11 cellular contexts compared by ENCODE assay signal in genomic region chr9:131704988-131705387, GRCh38. TPM values are rescaled to one million over a fixed set of nuclear protein-coding genes. Genes with fewer than 3 reads are reported as not detected.
DNase-seq lines count a peak whose midpoint lies in the region; ATAC-seq and TF ChIP-seq lines count a peak whose summit lies in the region.
"Had no signal": no experiment of that assay in that cellular context is flagged by ENCODE, and none has a peak within 500 bp of the region (broad histone marks: within the 10 kb centered on the region; RNA-seq: fewer than 3 reads in every experiment).

No MANE protein-coding gene starts in this region.

- H3K27ac ChIP-seq in left ventricle myocardium inferior (replicated peaks) (peak overlapping the region; percentile 83), liver (ENCODE audit: low read depth in 1 of 2, low read length in 2 of 2) (peak overlapping the region; percentile 55 to 72), transverse colon (peak overlapping the region; percentile 48 to 77 (median 62))

- 59% methylated on average over 4 of the region's 4 CpGs for WGBS in liver
- WGBS in transverse colon (ENCODE audit: low coverage in 1 of 2), 2 donors, result 53 to 83% methylated on average over 1 to 4 of the region's 4 CpGs

- DNase-seq in left ventricle myocardium inferior (no peak), left ventricle myocardium superior (no peak), activated B cell treated with CpG ODN at 0.5 μM for 24 hours (no peak), transverse colon (no peak), NCI-H2029 (lab: John Stamatoyannopoulos, UW) (no peak), activated gamma-delta T cell treated with Interleukin-2 at 50 U/mL for 16 hours (no peak)
- no peak for DNase-seq in activated CD4-positive, alpha-beta memory T cell treated with anti-CD3 and anti-CD28 coated beads for 36 hours
- DNase-seq: activated CD4-positive, alpha-beta T cell treated with anti-CD3 and anti-CD28 coated beads for 1 hour; left lung; SW 1271 had no signal

- no peaks in the 10 kb centered on the region for H3K9me3 Mint-ChIP-seq in activated B cell treated with CpG ODN at 0.5 μM for 24 hours
- H3K9me3 Mint-ChIP-seq in activated CD4-positive, alpha-beta memory T cell treated with anti-CD3 and anti-CD28 coated beads for 36 hours, result no peaks in the 10 kb centered on the region

- POLR2A ChIA-PET in activated B cell treated with CpG ODN at 0.5 μM for 24 hours (lab: Charles Lee), result interaction anchor here (1.5 to 3.0 kb wide), 4 partner anchors 9 to 83 kb away, joined by 4 to 15 read pairs (median 8); no protein-coding TSS in a partner anchor
- POLR2A ChIA-PET in activated CD4-positive, alpha-beta memory T cell treated with anti-CD3 and anti-CD28 coated beads for 36 hours (lab: Charles Lee), result interaction anchor here (1.5 to 2.5 kb wide), 2 partner anchors 27 to 29 kb away, joined by 4 to 10 read pairs; no protein-coding TSS in a partner anchor

- no peak for TF ChIP-seq CTCF in left ventricle myocardium inferior (IDR thresholded peaks at IDR 0.05; ENCODE audit: borderline replicate concordance)
- no peak for TF ChIP-seq CTCF in activated B cell treated with CpG ODN at 0.5 μM for 24 hours (IDR thresholded peaks at IDR 0.05)
- no peak for TF ChIP-seq CTCF in liver (IDR thresholded peaks at IDR 0.05; ENCODE audit: low read depth, low read length, missing input control)
- no peak for TF ChIP-seq CTCF in transverse colon (IDR thresholded peaks at IDR 0.05)

- peak overlapping the region; percentile 61 for H3K4me3 ChIP-seq in left ventricle myocardium inferior
- H3K4me3 ChIP-seq in liver (ENCODE audit: low read depth in 1 of 3, low read length in 3 of 3), result no peak overlapping the region
- H3K4me3 ChIP-seq in transverse colon, result no peak overlapping the region
- H3K4me3 ChIP-seq: left lung had no signal

- peaks cover 98% of the 10 kb centered on the region for H3K4me1 ChIP-seq in left ventricle myocardium inferior
- H3K4me1 ChIP-seq in liver (ENCODE audit: control insufficient read depth in 4 of 4, insufficient read depth in 4 of 4, low read length in 3 of 4), result peaks cover 17 to 56% (median 50%) of the 10 kb centered on the region in 4 donors
- H3K4me1 ChIP-seq in transverse colon, result peaks cover 16 to 77% (median 55%) of the 10 kb centered on the region in 4 donors

- H3K4me1 Mint-ChIP-seq in activated B cell treated with CpG ODN at 0.5 μM for 24 hours, result peaks cover 98% of the 10 kb centered on the region
- peaks cover 87% of the 10 kb centered on the region for H3K4me1 Mint-ChIP-seq in activated CD4-positive, alpha-beta memory T cell treated with anti-CD3 and anti-CD28 coated beads for 36 hours (ENCODE audit: low read depth)

- H3K9ac ChIP-seq in liver (ENCODE audit: low read depth in 1 of 2, low read length in 2 of 2), result no peak overlapping the region

- intact Hi-C loops in left ventricle myocardium inferior (cut with micrococcal nuclease) (no loop called here), left ventricle myocardium superior (cut with micrococcal nuclease) (no loop called here), activated B cell treated with CpG ODN at 0.5 μM for 24 hours (cut with micrococcal nuclease) (loop anchor here (2.0 kb wide), 2 partner anchors 14 to 34 kb away; no protein-coding TSS in a partner anchor), transverse colon (cut with DNase I; ENCODE audit: low total_unique reads) (no loop called here)
- intact Hi-C loops in activated CD4-positive, alpha-beta memory T cell treated with anti-CD3 and anti-CD28 coated beads for 36 hours (cut with micrococcal nuclease), result no loop called here

- H3K4me3 Mint-ChIP-seq in activated B cell treated with CpG ODN at 0.5 μM for 24 hours, result no peak overlapping the region
- H3K4me3 Mint-ChIP-seq in activated CD4-positive, alpha-beta memory T cell treated with anti-CD3 and anti-CD28 coated beads for 36 hours, result no peak overlapping the region

- CTCF ChIA-PET in activated B cell treated with CpG ODN at 0.5 μM for 24 hours (lab: Charles Lee), result interaction anchor here (1.5 kb wide), 1 partner anchor 22 kb away, joined by 3 read pairs; no protein-coding TSS in a partner anchor
- CTCF ChIA-PET in activated CD4-positive, alpha-beta memory T cell treated with anti-CD3 and anti-CD28 coated beads for 36 hours (lab: Charles Lee), result interaction anchor here (0.6 to 2.0 kb wide), 5 partner anchors 10 to 113 kb away, joined by 3 to 7 read pairs (median 4); partner anchors contain the start of gene RAPGEF1

- TF ChIP-seq POLR2A in transverse colon (IDR thresholded peaks at IDR 0.05), result no peak

- H3K9me3 ChIP-seq in left ventricle myocardium inferior (replicated peaks) (no peaks in the 10 kb centered on the region), liver (ENCODE audit: control insufficient read depth in 4 of 4, low read length in 3 of 4) (no peaks in the 10 kb centered on the region), transverse colon (no peaks in the 10 kb centered on the region)
- H3K9me3 ChIP-seq: left lung had no signal

- no peaks in the 10 kb centered on the region for H3K36me3 ChIP-seq in left ventricle myocardium inferior
- no peaks in the 10 kb centered on the region for H3K36me3 ChIP-seq in liver (ENCODE audit: control insufficient read depth in 4 of 4, insufficient read depth in 3 of 4, low read depth in 1 of 4, low read length in 3 of 4)
- no peaks in the 10 kb centered on the region for H3K36me3 ChIP-seq in transverse colon
- H3K36me3 ChIP-seq: left lung had no signal

- in situ Hi-C loops in transverse colon (cut with MboI; ENCODE audit: low pct_ligation_motif_present in 1 of 4, low pct_unique_long_range_greater_than_20kb in 1 of 4, low sequenced_read_pairs in 3 of 4), result no loop called here

- H3K27me3 Mint-ChIP-seq in activated B cell treated with CpG ODN at 0.5 μM for 24 hours, result no peaks in the 10 kb centered on the region
- H3K27me3 Mint-ChIP-seq in activated CD4-positive, alpha-beta memory T cell treated with anti-CD3 and anti-CD28 coated beads for 36 hours, result no peaks in the 10 kb centered on the region

- ATAC-seq in left ventricle myocardium superior, result no peak
- no peak for ATAC-seq in activated B cell treated with CpG ODN at 0.5 μM for 24 hours (ENCODE audit: low read depth)
- ATAC-seq: left lung had no signal

- no peak for TF ChIP-seq RAD21 in liver (IDR thresholded peaks at IDR 0.05)

- H3K27me3 ChIP-seq in left ventricle myocardium inferior (ENCODE audit: low read depth) (no peaks in the 10 kb centered on the region), liver (ENCODE audit: control insufficient read depth in 4 of 4, insufficient read depth in 4 of 4, low read length in 3 of 4) (no peaks in the 10 kb centered on the region), transverse colon (no peaks in the 10 kb centered on the region)
- H3K27me3 ChIP-seq: left lung had no signal

- no peak for TF ChIP-seq EP300 in transverse colon (IDR thresholded peaks at IDR 0.05; ENCODE audit: low read depth)

- peak overlapping the region; percentile 41 for H3K27ac Mint-ChIP-seq in activated B cell treated with CpG ODN at 0.5 μM for 24 hours
- H3K27ac Mint-ChIP-seq in activated CD4-positive, alpha-beta memory T cell treated with anti-CD3 and anti-CD28 coated beads for 36 hours, result no peak overlapping the region

- H3K36me3 Mint-ChIP-seq in activated B cell treated with CpG ODN at 0.5 μM for 24 hours (ENCODE audit: low read depth), result peaks cover 25% of the 10 kb centered on the region
- H3K36me3 Mint-ChIP-seq in activated CD4-positive, alpha-beta memory T cell treated with anti-CD3 and anti-CD28 coated beads for 36 hours, result peaks cover 11% of the 10 kb centered on the region

TF ChIP-seq in liver, 16 proteins besides CTCF, POLR2A, EP300 and RAD21:
- TF ChIP-seq FOXA2 (IDR thresholded peaks at IDR 0.05) (no peak), FOXA1 (IDR thresholded peaks at IDR 0.05) (no peak), SP1 (IDR thresholded peaks at IDR 0.05) (no peak), JUND (IDR thresholded peaks at IDR 0.05) (no peak), NR2F2 (IDR thresholded peaks at IDR 0.05) (no peak), YY1 (IDR thresholded peaks at IDR 0.05) (no peak), RXRA (IDR thresholded peaks at IDR 0.05) (no peak), TAF1 (conservative IDR thresholded peaks at IDR 0.05) (no peak), EGR1 (IDR thresholded peaks at IDR 0.05; ENCODE audit: low read depth in 2 of 2) (no peak)

RNA-seq across cellular contexts. Expression of gene RAPGEF1, which starts 34.9 kb away (rescaled TPM):
- total RNA-seq in left ventricle myocardium inferior, result 95.9 TPM
- 156 TPM for total RNA-seq in left ventricle myocardium superior
- 278 and 318 TPM in 2 replicates for total RNA-seq in activated B cell treated with CpG ODN at 0.5 μM for 24 hours
- total RNA-seq in liver, result 10 to 100 TPM; 14.1 to 19.6 TPM
- 10 to 100 TPM in 1 of 2 donors, 1 to 10 TPM in 1; 5.6 to 19.7 TPM for polyA plus RNA-seq in liver
- total RNA-seq in transverse colon, result 10 to 100 TPM; 49.8 to 86.0 (median 55.1) TPM
- 10 to 100 TPM; 91.9 to 92.3 TPM for total RNA-seq in activated CD4-positive, alpha-beta memory T cell treated with anti-CD3 and anti-CD28 coated beads for 36 hours
